Comparison of ENCODE assay signal across 1 cellular context in the genomic region with DNA sequence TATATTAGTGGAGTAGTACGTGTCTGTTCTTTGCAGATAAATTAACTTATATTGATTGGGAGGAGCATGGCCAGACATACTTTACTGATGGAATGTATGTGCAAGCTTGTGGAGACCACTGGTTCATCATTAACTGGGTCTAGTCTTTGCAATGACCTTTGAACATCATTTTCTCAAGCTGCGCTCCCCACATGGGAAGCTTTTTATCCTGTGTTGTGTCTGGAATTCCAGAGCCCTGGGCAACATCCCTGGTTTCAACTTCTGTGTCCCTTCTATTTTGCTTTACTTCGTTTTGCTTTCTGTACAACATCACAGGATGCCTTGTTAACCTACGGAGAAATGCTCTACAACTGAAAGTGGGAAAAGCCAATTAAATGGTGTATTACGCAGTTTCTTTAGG.
A peak's percentile ranks its signal among the peaks of the same experiment; 100 is the strongest.
TF ChIP-seq lines count a peak whose summit lies in the region.

No MANE protein-coding gene starts in this region.

TF ChIP-seq in HepG2, 621 proteins besides CTCF, POLR2A, EP300 and RAD21 (continued from another document and continues in another):
- TF ChIP-seq ZFX (CRISPR knock-in tag; IDR thresholded peaks at IDR 0.05; ENCODE audit: low read depth) (peak; percentile 20; the same call in 1 of the 2 replicates), HOMEZ (CRISPR knock-in tag; IDR thresholded peaks at IDR 0.05; ENCODE audit: low read depth) (0 out of 2 replicates have a peak, but pooled peaks have one; percentile 40), NBN (conservative IDR thresholded peaks at IDR 0.05) (no peak), BRF2 (CRISPR knock-in tag; IDR thresholded peaks at IDR 0.05) (no peak), ZFP37 (CRISPR knock-in tag; IDR thresholded peaks at IDR 0.05; ENCODE audit: borderline replicate concordance) (no peak), ZNF331 (CRISPR knock-in tag; IDR thresholded peaks at IDR 0.05) (peak; percentile 78), KLF16 (CRISPR knock-in tag; IDR thresholded peaks at IDR 0.05) (no peak; a peak in 1 of 4 replicates), PPARG (CRISPR knock-in tag; conservative IDR thresholded peaks at IDR 0.05) (peak; percentile 96), ZNF572 (CRISPR knock-in tag; IDR thresholded peaks at IDR 0.05) (no peak), RNF219 (CRISPR knock-in tag; IDR thresholded peaks at IDR 0.05) (no peak), ZBTB42 (CRISPR knock-in tag; IDR thresholded peaks at IDR 0.05) (no peak), KLF13 (CRISPR knock-in tag; IDR thresholded peaks at IDR 0.05) (no peak), DR1 (CRISPR knock-in tag; IDR thresholded peaks at IDR 0.05) (no peak), HOXA7 (CRISPR knock-in tag; IDR thresholded peaks at IDR 0.05) (no peak), HOXA3 (CRISPR knock-in tag; IDR thresholded peaks at IDR 0.05) (peak; percentile 38; the same call in 1 of the 2 replicates), ZNF230 (CRISPR knock-in tag; IDR thresholded peaks at IDR 0.05) (no peak), ZNF12 (CRISPR knock-in tag; IDR thresholded peaks at IDR 0.05) (no peak; the same call in 1 of the 2 replicates), CBX5 (CRISPR knock-in tag; IDR thresholded peaks at IDR 0.05; ENCODE audit: borderline replicate concordance) (peak; percentile 40; the same call in 1 of the 2 replicates), ZNF580 (CRISPR knock-in tag; IDR thresholded peaks at IDR 0.05; ENCODE audit: borderline replicate concordance, low read depth) (no peak), NONO (IDR thresholded peaks at IDR 0.05) (no peak), NONO (CRISPR knock-in tag; conservative IDR thresholded peaks at IDR 0.05) (peak; percentile 57; the same call in 1 of the 2 replicates), ZNF383 (CRISPR knock-in tag; IDR thresholded peaks at IDR 0.05; ENCODE audit: borderline replicate concordance) (no peak), ZNF10 (CRISPR knock-in tag; IDR thresholded peaks at IDR 0.05; ENCODE audit: borderline replicate concordance, low read depth) (no peak), EED (CRISPR knock-in tag; IDR thresholded peaks at IDR 0.05) (no peak), NFKB2 (CRISPR knock-in tag; IDR thresholded peaks at IDR 0.05; ENCODE audit: borderline replicate concordance) (no peak), ZFP1 (CRISPR knock-in tag; IDR thresholded peaks at IDR 0.05) (peak; percentile 55; the same call in 1 of the 2 replicates), TFDP1 (CRISPR knock-in tag; IDR thresholded peaks at IDR 0.05; ENCODE audit: borderline replicate concordance) (no peak), RBM39 (IDR thresholded peaks at IDR 0.05; ENCODE audit: low read depth, low read length, poor library complexity, severe bottlenecking) (no peak), ZNF235 (CRISPR knock-in tag; IDR thresholded peaks at IDR 0.05; ENCODE audit: borderline replicate concordance) (no peak), RARG (CRISPR knock-in tag; IDR thresholded peaks at IDR 0.05; ENCODE audit: low read depth) (no peak)
- TF ChIP-seq, protein P1, sequence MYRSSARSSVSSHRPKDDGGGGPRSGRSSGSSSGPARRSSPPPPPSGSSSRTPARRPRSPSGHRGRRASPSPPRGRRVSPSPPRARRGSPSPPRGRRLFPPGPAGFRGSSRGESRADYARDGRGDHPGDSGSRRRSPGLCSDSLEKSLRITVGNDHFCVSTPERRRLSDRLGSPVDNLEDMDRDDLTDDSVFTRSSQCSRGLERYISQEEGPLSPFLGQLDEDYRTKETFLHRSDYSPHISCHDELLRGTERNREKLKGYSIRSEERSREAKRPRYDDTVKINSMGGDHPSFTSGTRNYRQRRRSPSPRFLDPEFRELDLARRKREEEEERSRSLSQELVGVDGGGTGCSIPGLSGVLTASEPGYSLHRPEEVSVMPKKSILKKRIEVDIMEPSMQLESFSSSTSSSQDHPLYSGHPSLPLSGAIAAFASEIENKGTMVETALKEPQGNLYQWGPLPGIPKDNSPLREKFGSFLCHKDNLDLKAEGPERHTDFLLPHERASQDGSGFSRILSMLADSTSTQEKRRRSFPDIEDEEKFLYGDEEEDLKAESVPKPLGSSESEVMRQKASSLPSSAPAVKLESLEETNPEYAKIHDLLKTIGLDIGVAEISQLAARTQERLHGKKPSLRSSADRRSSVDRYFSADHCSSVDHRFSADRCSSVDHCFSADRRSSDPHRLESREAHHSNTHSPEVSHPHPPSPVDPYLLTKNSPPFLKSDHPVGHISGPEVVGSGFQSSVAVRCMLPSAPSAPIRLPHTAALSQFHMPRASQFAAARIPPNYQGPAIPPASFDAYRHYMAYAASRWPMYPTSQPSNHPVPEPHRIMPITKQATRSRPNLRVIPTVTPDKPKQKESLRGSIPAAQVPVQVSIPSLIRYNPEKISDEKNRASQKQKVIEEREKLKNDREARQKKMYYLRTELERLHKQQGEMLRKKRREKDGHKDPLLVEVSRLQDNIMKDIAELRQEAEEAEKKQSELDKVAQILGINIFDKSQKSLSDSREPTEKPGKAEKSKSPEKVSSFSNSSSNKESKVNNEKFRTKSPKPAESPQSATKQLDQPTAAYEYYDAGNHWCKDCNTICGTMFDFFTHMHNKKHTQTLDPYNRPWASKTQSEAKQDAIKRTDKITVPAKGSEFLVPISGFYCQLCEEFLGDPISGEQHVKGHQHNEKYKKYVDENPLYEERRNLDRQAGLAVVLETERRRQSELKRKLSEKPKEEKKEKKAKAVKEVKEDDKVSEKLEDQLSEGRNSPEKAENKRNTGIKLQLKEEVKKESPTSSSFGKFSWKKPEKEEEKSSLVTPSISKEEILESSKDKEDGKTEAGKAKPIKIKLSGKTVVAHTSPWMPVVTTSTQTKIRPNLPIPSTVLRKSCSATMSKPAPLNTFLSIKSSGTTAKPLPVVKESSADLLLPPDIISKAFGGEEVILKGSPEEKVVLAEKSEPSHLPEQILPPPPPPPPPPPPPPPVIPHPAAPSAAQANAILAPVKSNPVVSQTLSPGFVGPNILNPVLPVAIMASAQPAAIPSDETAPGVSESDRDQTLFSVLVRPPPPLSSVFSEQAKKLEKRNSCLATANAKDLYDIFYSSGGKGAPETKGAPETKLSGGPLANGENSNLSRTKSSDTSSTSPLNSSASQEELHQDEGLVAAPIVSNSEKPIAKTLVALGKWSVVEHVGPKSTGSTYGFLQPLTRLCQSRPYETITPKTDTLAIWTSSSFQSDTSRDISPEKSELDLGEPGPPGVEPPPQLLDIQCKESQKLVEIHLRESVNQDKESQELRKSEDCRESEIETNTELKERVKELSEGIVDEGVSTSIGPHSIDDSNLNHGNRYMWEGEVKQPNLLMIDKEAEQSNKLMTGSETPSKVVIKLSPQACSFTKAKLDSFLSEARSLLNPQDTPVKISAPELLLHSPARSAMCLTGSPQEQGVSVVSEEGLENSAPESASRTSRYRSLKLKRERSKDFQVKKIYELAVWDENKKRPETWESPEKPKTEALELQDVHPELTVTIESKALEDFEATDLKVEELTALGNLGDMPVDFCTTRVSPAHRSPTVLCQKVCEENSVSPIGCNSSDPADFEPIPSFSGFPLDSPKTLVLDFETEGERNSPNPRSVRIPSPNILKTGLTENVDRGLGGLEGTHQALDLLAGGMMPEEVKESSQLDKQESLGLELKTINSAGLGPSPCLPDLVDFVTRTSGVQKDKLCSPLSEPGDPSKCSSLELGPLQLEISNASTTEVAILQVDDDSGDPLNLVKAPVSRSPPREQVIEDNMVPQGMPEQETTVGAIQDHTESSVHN (CRISPR knock-in tag; IDR thresholded peaks at IDR 0.05) = 0 out of 2 replicates have a peak, but pooled peaks have one; percentile 51
- TF ChIP-seq, protein P2, sequence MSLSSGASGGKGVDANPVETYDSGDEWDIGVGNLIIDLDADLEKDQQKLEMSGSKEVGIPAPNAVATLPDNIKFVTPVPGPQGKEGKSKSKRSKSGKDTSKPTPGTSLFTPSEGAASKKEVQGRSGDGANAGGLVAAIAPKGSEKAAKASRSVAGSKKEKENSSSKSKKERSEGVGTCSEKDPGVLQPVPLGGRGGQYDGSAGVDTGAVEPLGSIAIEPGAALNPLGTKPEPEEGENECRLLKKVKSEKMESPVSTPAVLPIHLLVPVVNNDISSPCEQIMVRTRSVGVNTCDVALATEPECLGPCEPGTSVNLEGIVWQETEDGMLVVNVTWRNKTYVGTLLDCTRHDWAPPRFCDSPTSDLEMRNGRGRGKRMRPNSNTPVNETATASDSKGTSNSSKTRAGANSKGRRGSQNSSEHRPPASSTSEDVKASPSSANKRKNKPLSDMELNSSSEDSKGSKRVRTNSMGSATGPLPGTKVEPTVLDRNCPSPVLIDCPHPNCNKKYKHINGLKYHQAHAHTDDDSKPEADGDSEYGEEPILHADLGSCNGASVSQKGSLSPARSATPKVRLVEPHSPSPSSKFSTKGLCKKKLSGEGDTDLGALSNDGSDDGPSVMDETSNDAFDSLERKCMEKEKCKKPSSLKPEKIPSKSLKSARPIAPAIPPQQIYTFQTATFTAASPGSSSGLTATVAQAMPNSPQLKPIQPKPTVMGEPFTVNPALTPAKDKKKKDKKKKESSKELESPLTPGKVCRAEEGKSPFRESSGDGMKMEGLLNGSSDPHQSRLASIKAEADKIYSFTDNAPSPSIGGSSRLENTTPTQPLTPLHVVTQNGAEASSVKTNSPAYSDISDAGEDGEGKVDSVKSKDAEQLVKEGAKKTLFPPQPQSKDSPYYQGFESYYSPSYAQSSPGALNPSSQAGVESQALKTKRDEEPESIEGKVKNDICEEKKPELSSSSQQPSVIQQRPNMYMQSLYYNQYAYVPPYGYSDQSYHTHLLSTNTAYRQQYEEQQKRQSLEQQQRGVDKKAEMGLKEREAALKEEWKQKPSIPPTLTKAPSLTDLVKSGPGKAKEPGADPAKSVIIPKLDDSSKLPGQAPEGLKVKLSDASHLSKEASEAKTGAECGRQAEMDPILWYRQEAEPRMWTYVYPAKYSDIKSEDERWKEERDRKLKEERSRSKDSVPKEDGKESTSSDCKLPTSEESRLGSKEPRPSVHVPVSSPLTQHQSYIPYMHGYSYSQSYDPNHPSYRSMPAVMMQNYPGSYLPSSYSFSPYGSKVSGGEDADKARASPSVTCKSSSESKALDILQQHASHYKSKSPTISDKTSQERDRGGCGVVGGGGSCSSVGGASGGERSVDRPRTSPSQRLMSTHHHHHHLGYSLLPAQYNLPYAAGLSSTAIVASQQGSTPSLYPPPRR (CRISPR knock-in tag; IDR thresholded peaks at IDR 0.05; ENCODE audit: borderline replicate concordance) = peak; percentile 60; the same call in 1 of the 2 replicates
- TF ChIP-seq, protein P3, sequence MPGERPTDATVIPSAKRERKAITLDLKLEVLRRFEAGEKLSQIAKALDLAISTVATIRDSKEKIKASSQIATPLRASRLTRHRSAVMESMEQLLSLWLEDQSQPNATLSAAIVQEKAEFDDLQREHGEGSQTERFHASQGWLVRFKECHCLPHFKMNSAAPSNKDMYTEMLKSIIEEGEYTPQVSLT (CRISPR knock-in tag; IDR thresholded peaks at IDR 0.05; ENCODE audit: borderline replicate concordance, low read depth) = no peak
- TF ChIP-seq, protein P4, sequence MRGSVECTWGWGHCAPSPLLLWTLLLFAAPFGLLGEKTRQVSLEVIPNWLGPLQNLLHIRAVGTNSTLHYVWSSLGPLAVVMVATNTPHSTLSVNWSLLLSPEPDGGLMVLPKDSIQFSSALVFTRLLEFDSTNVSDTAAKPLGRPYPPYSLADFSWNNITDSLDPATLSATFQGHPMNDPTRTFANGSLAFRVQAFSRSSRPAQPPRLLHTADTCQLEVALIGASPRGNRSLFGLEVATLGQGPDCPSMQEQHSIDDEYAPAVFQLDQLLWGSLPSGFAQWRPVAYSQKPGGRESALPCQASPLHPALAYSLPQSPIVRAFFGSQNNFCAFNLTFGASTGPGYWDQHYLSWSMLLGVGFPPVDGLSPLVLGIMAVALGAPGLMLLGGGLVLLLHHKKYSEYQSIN (CRISPR knock-in tag; IDR thresholded peaks at IDR 0.05; ENCODE audit: borderline replicate concordance) = no peak
- TF ChIP-seq, protein P5, sequence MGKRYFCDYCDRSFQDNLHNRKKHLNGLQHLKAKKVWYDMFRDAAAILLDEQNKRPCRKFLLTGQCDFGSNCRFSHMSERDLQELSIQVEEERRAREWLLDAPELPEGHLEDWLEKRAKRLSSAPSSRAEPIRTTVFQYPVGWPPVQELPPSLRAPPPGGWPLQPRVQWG (CRISPR knock-in tag; IDR thresholded peaks at IDR 0.05; ENCODE audit: borderline replicate concordance, low read depth) = no peak
